Comparison of ENCODE assay signal across 8 cellular contexts in the genomic region with DNA sequence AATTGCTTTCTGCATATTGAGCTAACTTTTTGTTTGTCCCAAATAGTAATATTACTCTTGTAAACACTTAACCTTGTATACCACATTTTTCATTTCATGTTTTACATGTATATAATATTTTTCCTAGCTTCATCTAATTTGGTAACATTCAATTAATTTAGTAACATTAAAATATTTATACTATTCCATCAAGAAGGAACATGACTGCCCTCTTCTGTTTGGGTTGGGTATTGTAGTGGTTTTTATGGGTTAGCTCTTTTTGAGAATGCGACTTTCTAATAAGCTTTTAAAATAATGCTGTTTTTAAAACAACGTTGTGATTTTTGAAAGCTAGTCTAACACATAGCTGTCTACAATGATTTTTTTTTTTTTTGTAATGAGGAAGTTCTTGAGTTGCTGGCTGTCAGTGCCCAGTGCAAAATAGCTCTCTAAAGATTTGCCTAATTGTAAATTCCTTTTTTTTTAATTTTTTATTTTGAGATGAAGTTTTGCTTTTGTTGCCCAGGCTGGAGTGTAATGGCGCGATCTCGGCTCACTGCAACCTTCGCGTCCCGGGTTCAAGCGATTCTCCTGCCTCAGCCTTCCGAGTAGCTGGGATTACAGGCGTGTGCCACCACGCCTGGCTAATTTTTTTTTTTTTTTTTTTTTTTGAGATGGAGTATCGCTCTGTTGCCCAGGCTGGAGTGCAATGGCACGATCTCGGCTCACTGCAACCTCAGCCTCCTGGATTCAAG. TPM values are rescaled to one million over a fixed set of nuclear protein-coding genes. Genes with fewer than 3 reads are reported as not detected.
DNase-seq lines count a peak whose midpoint lies in the region; ATAC-seq, FAIRE-seq and TF ChIP-seq lines count a peak whose summit lies in the region.
"Not testable (repeated sequence)": the region's sequence is repeated elsewhere in the genome, so short reads cannot be mapped to it uniquely, and the experiment has no call there.

No MANE protein-coding gene starts in this region.

- ATAC-seq in IMR-90 (ENCODE audit: low read depth) = not testable (repeated sequence)

- peaks cover 33% of the 10 kb centered on the region for H3K36me3 ChIP-seq in IMR-90 (ENCODE audit: control insufficient read depth, insufficient read depth, low read length)
- H3K36me3 ChIP-seq in adrenal gland (replicated peaks in 1 of 2) = peaks cover 0 to 57% of the 10 kb centered on the region in 2 donors
- H3K36me3 ChIP-seq in testis (ENCODE audit: low read depth, missing control alignments) = not testable (repeated sequence)

- not testable (repeated sequence) for H3K4ac ChIP-seq in IMR-90 (ENCODE audit: low read depth, low read length)

- H3K23ac ChIP-seq in IMR-90 (ENCODE audit: low read depth, low read length) = not testable (repeated sequence)

- not testable (repeated sequence) for H3K56ac ChIP-seq in IMR-90 (ENCODE audit: extremely low read depth, insufficient read depth, low read length)

- peak; percentile 75 for TF ChIP-seq CTCF in D721Med (IDR thresholded peaks at IDR 0.05; ENCODE audit: insufficient read depth, missing control alignments)
- TF ChIP-seq CTCF in IMR-90 (conservative IDR thresholded peaks at IDR 0.05; ENCODE audit: low read depth, low read length) = peak; percentile 75
- peak; percentile 57 to 88 (median 74) for TF ChIP-seq CTCF in adrenal gland (IDR thresholded peaks at IDR 0.05)
- TF ChIP-seq CTCF in testis (IDR thresholded peaks at IDR 0.05) = peak; percentile 47 to 85 (median 60)

- H2BK20ac ChIP-seq in IMR-90 (ENCODE audit: low read depth, low read length) = not testable (repeated sequence)

- not testable (repeated sequence) for H4K5ac ChIP-seq in IMR-90 (ENCODE audit: low read depth, low read length)

- not testable (repeated sequence) for H2BK15ac ChIP-seq in IMR-90 (ENCODE audit: low read depth, low read length)

- BruUV-seq in IMR-90 (replicated peaks; lab: Mats Ljungman, UMichigan) = not testable (repeated sequence)

- H3K4me3 ChIP-seq in IMR-90 (ENCODE audit: insufficient read depth, low read depth, low read length); adrenal gland; testis: not testable (repeated sequence)

- peaks cover 22 to 44% of the 10 kb centered on the region in 2 experiments for H3K79me1 ChIP-seq in IMR-90 (ENCODE audit: low read depth in 1 of 2, low read length in 2 of 2)

- peak; percentile 74 for TF ChIP-seq RAD21 in IMR-90 (IDR thresholded peaks at IDR 0.05; ENCODE audit: low read length)

- H2AK9ac ChIP-seq in IMR-90 (replicated peaks; ENCODE audit: low read depth, low read length, poor library complexity) = not testable (repeated sequence)

- CTCF ChIA-PET in IMR-90 (lab: Yijun Ruan, JAX) = interaction anchor here (0.5 to 2.5 kb wide), 17 partner anchors 9 to 358 kb away, joined by 3 to 81 read pairs (median 4); no protein-coding TSS in a partner anchor

- H3K4me1 ChIP-seq in IMR-90 (ENCODE audit: control insufficient read depth, insufficient read depth, low read length) = not testable (repeated sequence)
- H3K4me1 ChIP-seq in adrenal gland (replicated peaks in 1 of 2) (peaks cover 11 to 28% of the 10 kb centered on the region in 2 donors), testis (peaks cover 15% of the 10 kb centered on the region)

- not testable (repeated sequence) for H3K14ac ChIP-seq in IMR-90 (replicated peaks; ENCODE audit: low read depth, low read length)

- H3K27me3 ChIP-seq in IMR-90 (ENCODE audit: control insufficient read depth, insufficient read depth, low read length); adrenal gland; testis: not testable (repeated sequence)

- H3K9me3 ChIP-seq in IMR-90 (ENCODE audit: control insufficient read depth, insufficient read depth, low read length); adrenal gland (replicated peaks in 1 of 3); testis: not testable (repeated sequence)

- in situ Hi-C loops in IMR-90 (cut with MboI; ENCODE audit: low sequenced_read_pairs) = loop anchor here (5.0 kb wide), 1 partner anchor 103 kb away; no protein-coding TSS in a partner anchor

- not testable (repeated sequence) for TF ChIP-seq POLR2A in IMR-90 (IDR thresholded peaks at IDR 0.05; ENCODE audit: low read depth, low read length); adrenal gland (IDR thresholded peaks at IDR 0.05); testis (IDR thresholded peaks at IDR 0.05)

- POLR2A ChIA-PET in IMR-90 (lab: Charles Lee; ENCODE audit: unreplicated experiment) = interaction anchor here (0.6 to 0.7 kb wide), 2 partner anchors 206 to 306 kb away, joined by 5 to 8 read pairs; no protein-coding TSS in a partner anchor

- intact Hi-C loops in IMR-90 (cut with micrococcal nuclease) (loop anchor here (1.0 kb wide), 1 partner anchor 101 kb away; no protein-coding TSS in a partner anchor), adrenal gland (cut with DNase I) (loop anchor here in 1 of 2 donors (5.0 kb wide), 1 partner anchor 98 kb away; no protein-coding TSS in a partner anchor), testis (cut with DNase I; ENCODE audit: low total_unique reads) (loop anchor here (10.0 kb wide), 1 partner anchor 356 kb away; no protein-coding TSS in a partner anchor)

- not testable (repeated sequence) for H3K9ac ChIP-seq in IMR-90 (ENCODE audit: low read depth, low read length)

- H3K4me2 ChIP-seq in IMR-90 (ENCODE audit: low read depth, low read length) = not testable (repeated sequence)

- not testable (repeated sequence) for H4K8ac ChIP-seq in IMR-90 (ENCODE audit: low read depth in 2 of 2, low read length in 2 of 2)

- FAIRE-seq in D721Med (lab: Jason Lieb, UNC) = not testable (repeated sequence)

- H3K18ac ChIP-seq in IMR-90 (ENCODE audit: low read depth, low read length) = not testable (repeated sequence)

- not testable (repeated sequence) for H2AFZ ChIP-seq in IMR-90 (replicated peaks; ENCODE audit: low read length, poor library complexity)

- dilution Hi-C loops in IMR-90 (cut with HindIII; ENCODE audit: low sequenced_read_pairs, unreplicated experiment) = not testable (repeated sequence)

- not testable (repeated sequence) for H2BK120ac ChIP-seq in IMR-90 (ENCODE audit: low read depth, low read length)

- no CpG with 5 or more reads among the region's 15 CpGs for WGBS in IMR-90 (ENCODE audit: extremely low coverage in 2 of 2, insufficient read length in 1 of 2), 2 experiments
- 81 to 85% (median 82%) methylated on average over 13 to 15 of the region's 15 CpGs for WGBS in adrenal gland, 4 donors
- 87 to 88% methylated on average over 14 to 15 of the region's 15 CpGs for WGBS in testis, 2 donors

- peaks cover 62% of the 10 kb centered on the region for H4K20me1 ChIP-seq in IMR-90 (ENCODE audit: insufficient read depth, low read length)

- H4K91ac ChIP-seq in IMR-90 (ENCODE audit: insufficient read depth, low read depth, low read length) = not testable (repeated sequence)

- not testable (repeated sequence) for H3K9me1 ChIP-seq in IMR-90 (ENCODE audit: insufficient read depth, low read length)

- not testable (repeated sequence) for H2BK5ac ChIP-seq in IMR-90 (ENCODE audit: low read depth, low read length, poor library complexity, severe bottlenecking)

- H2AK5ac ChIP-seq in IMR-90 (ENCODE audit: low read depth, low read length) = not testable (repeated sequence)

- DNase-seq in D721Med (ENCODE audit: insufficient read length, low spot score) = not testable (repeated sequence)
- DNase-seq in IMR-90 = peak; percentile 66
- DNase-seq in NCI-H2227 (lab: John Stamatoyannopoulos, UW; ENCODE audit: unreplicated experiment) = peak; percentile 75
- peak; percentile 38 for DNase-seq in SKM-1 treated with dmso at 0.1 percent for 144 hours (lab: John Stamatoyannopoulos, UW; ENCODE audit: unreplicated experiment)
- peak in 4 of 7 donors; percentile 25 to 62 (median 49) for DNase-seq in adrenal gland
- DNase-seq in fibroblast of peridontal ligament (ENCODE audit: extremely low read depth) = peak; percentile 90
- DNase-seq in middle frontal gyrus (ENCODE audit: extremely low spot score, low spot score) = peak; percentile 48
- peak; percentile 37 for DNase-seq in testis

- not testable (repeated sequence) for H3K27ac ChIP-seq in IMR-90 (ENCODE audit: insufficient read depth, low read length); adrenal gland; testis

TF ChIP-seq in IMR-90, 13 proteins besides CTCF, POLR2A, EP300 and RAD21:
- TF ChIP-seq SMC3 (IDR thresholded peaks at IDR 0.05; ENCODE audit: low read depth, low read length) = peak; percentile 71

RNA-seq across cellular contexts. Expression of a gene that starts 4.9 kb away (rescaled TPM):
- 19.5 and 90.5 TPM in 2 replicates for total RNA-seq in IMR-90 (2012; rRNA removed)
- polyA plus RNA-seq in IMR-90 (2012; rRNA removed) = 117 and 155 TPM in 2 replicates
- polyA plus RNA-seq in IMR-90 (2012; cell fraction: cytosol; rRNA removed) = 3.1 and 6.0 TPM in 2 replicates
- 4.2 and 27.6 TPM in 2 replicates for polyA plus RNA-seq in IMR-90 (2012; cell fraction: nucleus; rRNA removed; ENCODE audit: low replicate concordance)
- total RNA-seq in adrenal gland = 100 to 1,000 TPM in 6 of 8 donors, 10 to 100 TPM in 2; 48.1 to 229 (median 166) TPM
- polyA plus RNA-seq in adrenal gland = 100 to 1,000 TPM; 126 to 428 (median 126) TPM
- total RNA-seq in testis = 100 to 1,000 TPM; 147 to 210 TPM
- 195 TPM for polyA plus RNA-seq in testis (ENCODE audit: insufficient read depth, low read depth, low replicate concordance)
